Comparison of ENCODE assay signal across 8 cellular contexts in genomic region chr9:121550569-121551512, GRCh38. TPM values are rescaled to one million over a fixed set of nuclear protein-coding genes. Genes with fewer than 3 reads are reported as not detected.
DNase-seq lines count a peak whose midpoint lies in the region; ATAC-seq, FAIRE-seq and TF ChIP-seq lines count a peak whose summit lies in the region.

No MANE protein-coding gene starts in this region.

- H3K4me3 ChIP-seq in HL-60 (replicated peaks; ENCODE audit: insufficient read depth, low read length) (no peak overlapping the region), NT2/D1 (ENCODE audit: insufficient read length, low read depth) (peak overlapping the region; percentile 24)

- H3K27ac ChIP-seq in HL-60 (replicated peaks) = no peak overlapping the region

- peak overlapping the region; percentile 61 for H3K9ac ChIP-seq in NT2/D1 (ENCODE audit: insufficient read length, low read depth)

- ATAC-seq in GM19324 (IDR thresholded peaks at IDR 0.05; ENCODE audit: low FRiP score, unreplicated experiment) = no peak

- peak; percentile 84 for FAIRE-seq in GM12891 (lab: Jason Lieb, UNC)

- no peaks in the 10 kb centered on the region for H3K9me3 ChIP-seq in NT2/D1 (ENCODE audit: insufficient read depth, low read length)

- H3K27me3 ChIP-seq in HL-60 (ENCODE audit: insufficient read depth, poor library complexity, severe bottlenecking) (peaks cover 10% of the 10 kb centered on the region), NT2/D1 (ENCODE audit: insufficient read depth, insufficient read length) (peaks cover 23% of the 10 kb centered on the region)

- peaks cover 4% of the 10 kb centered on the region for H3K4me1 ChIP-seq in NT2/D1 (ENCODE audit: insufficient read depth, insufficient read length)

- TF ChIP-seq CTCF in HL-60 (IDR thresholded peaks at IDR 0.05; ENCODE audit: insufficient read depth, low read length) = peak; percentile 48

- TF ChIP-seq POLR2A in GM12891 (IDR thresholded peaks at IDR 0.05; ENCODE audit: low read depth, low read length) = no peak
- TF ChIP-seq POLR2A in erythroblast (IDR thresholded peaks at IDR 0.05; ENCODE audit: low read length) = no peak

- H3K36me3 ChIP-seq in NT2/D1 (ENCODE audit: insufficient read depth, insufficient read length, low read length) = no peaks in the 10 kb centered on the region

- DNase-seq in GM12891 (ENCODE audit: insufficient read length, low spot score) = peak; percentile 75
- peak; percentile 36 to 71 for DNase-seq in HL-60 (ENCODE audit: low read depth in 1 of 2, low spot score in 1 of 2)
- DNase-seq in NT2/D1 (ENCODE audit: low read depth, low spot score) = peak; percentile 73
- peak; percentile 93 for DNase-seq in activated CD8-positive, alpha-beta memory T cell treated with anti-CD3 and anti-CD28 coated beads, Interleukin-2, amount 50 U/mL, for 48 hours
- DNase-seq in erythroblast (lab: John Stamatoyannopoulos, UW) = peak; percentile 56 to 73
- peak; percentile 77 for DNase-seq in mucosa of gallbladder (ENCODE audit: low spot score)
- peak; percentile 64 for DNase-seq in stimulated activated CD8-positive, alpha-beta memory T cell treated with anti-CD3 and anti-CD28 coated beads, Interleukin-4, amount 100 ng/mL, for 24 hours (ENCODE audit: low read depth)

TF ChIP-seq in GM12891, 5 proteins besides CTCF, POLR2A, EP300 and RAD21:
- TF ChIP-seq POU2F2 (IDR thresholded peaks at IDR 0.05; ENCODE audit: low read depth, low read length) (no peak), POLR2AphosphoS5 (IDR thresholded peaks at IDR 0.05; ENCODE audit: low read depth, low read length) (no peak), PAX5 (IDR thresholded peaks at IDR 0.05; ENCODE audit: insufficient read depth, low read length, severe bottlenecking) (no peak), TAF1 (IDR thresholded peaks at IDR 0.05; ENCODE audit: low read depth, low read length) (no peak), SPI1 (IDR thresholded peaks at IDR 0.05; ENCODE audit: low read depth, low read length) (no peak)

RNA-seq across cellular contexts. Expression of gene GGTA1, which starts 51.2 kb away (rescaled TPM):
- 0.21 TPM for polyA plus RNA-seq in GM12891 (2012; ENCODE audit: low read depth, missing spikeins)
- total RNA-seq in mucosa of gallbladder = 8.4 TPM
